Comparison of ENCODE assay signal across 1 cellular context in genomic region chr17:55348749-55349354, GRCh38.
A peak's percentile ranks its signal among the peaks of the same experiment; 100 is the strongest.
TF ChIP-seq lines count a peak whose summit lies in the region.

No MANE protein-coding gene starts in this region.

TF ChIP-seq in HepG2, 621 proteins besides CTCF, POLR2A, EP300 and RAD21 (continued from another document and continues in another):
- TF ChIP-seq NR2F6 (IDR thresholded peaks at IDR 0.05) (no peak), NR2F6 (CRISPR knock-in tag; IDR thresholded peaks at IDR 0.05) (peak; percentile 36; the same call in 1 of the 2 replicates), ZSCAN22 (CRISPR knock-in tag; IDR thresholded peaks at IDR 0.05) (no peak), NFE2L1 (CRISPR knock-in tag; IDR thresholded peaks at IDR 0.05; ENCODE audit: borderline replicate concordance) (no peak), PCBP2 (optimal IDR thresholded peaks at IDR 0.05; ENCODE audit: low read depth, low read length, poor library complexity, severe bottlenecking) (no peak), ZNF737 (CRISPR knock-in tag; IDR thresholded peaks at IDR 0.05; ENCODE audit: borderline replicate concordance) (no peak), ZNF766 (CRISPR knock-in tag; IDR thresholded peaks at IDR 0.05; ENCODE audit: borderline replicate concordance) (no peak), TRIM24 (CRISPR knock-in tag; IDR thresholded peaks at IDR 0.05) (no peak), ZNF674 (CRISPR knock-in tag; IDR thresholded peaks at IDR 0.05; ENCODE audit: low read depth) (no peak), SRF (IDR thresholded peaks at IDR 0.05; ENCODE audit: low read depth, low read length) (no peak), SAP130 (CRISPR knock-in tag; IDR thresholded peaks at IDR 0.05; ENCODE audit: low read depth) (no peak; the same call in 1 of the 2 replicates), ZSCAN31 (CRISPR knock-in tag; IDR thresholded peaks at IDR 0.05; ENCODE audit: low read depth) (no peak), NR0B2 (CRISPR knock-in tag; IDR thresholded peaks at IDR 0.05) (no peak), BHLHE40 (IDR thresholded peaks at IDR 0.05; ENCODE audit: low read length) (no peak), ZNF329 (CRISPR knock-in tag; IDR thresholded peaks at IDR 0.05; ENCODE audit: low read depth) (no peak), ZNF331 (CRISPR knock-in tag; IDR thresholded peaks at IDR 0.05) (peak; percentile 51; the same call in 1 of the 2 replicates), HNF4G (IDR thresholded peaks at IDR 0.05; ENCODE audit: borderline replicate concordance, low read depth, low read length) (no peak), HNF4G (CRISPR knock-in tag; IDR thresholded peaks at IDR 0.05; ENCODE audit: borderline replicate concordance, low read depth) (no peak), ZNF749 (CRISPR knock-in tag; IDR thresholded peaks at IDR 0.05; ENCODE audit: borderline replicate concordance) (no peak), SIX4 (CRISPR knock-in tag; IDR thresholded peaks at IDR 0.05) (no peak), ZNF563 (CRISPR knock-in tag; IDR thresholded peaks at IDR 0.05) (no peak), SMAD1 (CRISPR knock-in tag; IDR thresholded peaks at IDR 0.05; ENCODE audit: borderline replicate concordance, low read depth) (no peak), ZNF160 (CRISPR knock-in tag; IDR thresholded peaks at IDR 0.05) (no peak), ZNF816 (CRISPR knock-in tag; IDR thresholded peaks at IDR 0.05; ENCODE audit: borderline replicate concordance) (no peak), ZFYVE20 (CRISPR knock-in tag; IDR thresholded peaks at IDR 0.05; ENCODE audit: borderline replicate concordance, low read depth) (no peak), HNRNPL (IDR thresholded peaks at IDR 0.05; ENCODE audit: low read depth, low read length) (no peak), ZNF724P (CRISPR knock-in tag; IDR thresholded peaks at IDR 0.05; ENCODE audit: borderline replicate concordance) (no peak), ZNF180 (CRISPR knock-in tag; IDR thresholded peaks at IDR 0.05; ENCODE audit: borderline replicate concordance, low read depth) (no peak), CHD4 (IDR thresholded peaks at IDR 0.05; ENCODE audit: borderline replicate concordance, low read length) (no peak), DMAP1 (CRISPR knock-in tag; IDR thresholded peaks at IDR 0.05) (no peak), MTF2 (CRISPR knock-in tag; IDR thresholded peaks at IDR 0.05; ENCODE audit: borderline replicate concordance) (no peak), PAWR (CRISPR knock-in tag; IDR thresholded peaks at IDR 0.05; ENCODE audit: borderline replicate concordance) (no peak), KAT2B (IDR thresholded peaks at IDR 0.05; ENCODE audit: borderline replicate concordance, low read depth, low read length) (no peak), GPN1 (CRISPR knock-in tag; IDR thresholded peaks at IDR 0.05; ENCODE audit: borderline replicate concordance) (no peak), ZNF367 (CRISPR knock-in tag; IDR thresholded peaks at IDR 0.05; ENCODE audit: borderline replicate concordance) (no peak), YEATS4 (CRISPR knock-in tag; IDR thresholded peaks at IDR 0.05; ENCODE audit: borderline replicate concordance) (no peak), ZFP37 (CRISPR knock-in tag; IDR thresholded peaks at IDR 0.05; ENCODE audit: borderline replicate concordance) (no peak), NFIB (CRISPR knock-in tag; IDR thresholded peaks at IDR 0.05; ENCODE audit: borderline replicate concordance) (no peak), ZNF607 (CRISPR knock-in tag; IDR thresholded peaks at IDR 0.05; ENCODE audit: borderline replicate concordance) (no peak), RBM22 (optimal IDR thresholded peaks at IDR 0.05; ENCODE audit: low read length) (no peak), KMT2A (CRISPR knock-in tag; IDR thresholded peaks at IDR 0.05) (no peak), CHD2 (IDR thresholded peaks at IDR 0.05; ENCODE audit: low read depth, low read length) (no peak), TEAD2 (CRISPR knock-in tag; IDR thresholded peaks at IDR 0.05) (no peak), ARNT (IDR thresholded peaks at IDR 0.05) (no peak), CREBL2 (CRISPR knock-in tag; IDR thresholded peaks at IDR 0.05; ENCODE audit: borderline replicate concordance) (no peak), AKAP8 (CRISPR knock-in tag; IDR thresholded peaks at IDR 0.05) (no peak), U2AF1 (optimal IDR thresholded peaks at IDR 0.05; ENCODE audit: low read depth, low read length) (no peak)
- TF ChIP-seq, protein P1, sequence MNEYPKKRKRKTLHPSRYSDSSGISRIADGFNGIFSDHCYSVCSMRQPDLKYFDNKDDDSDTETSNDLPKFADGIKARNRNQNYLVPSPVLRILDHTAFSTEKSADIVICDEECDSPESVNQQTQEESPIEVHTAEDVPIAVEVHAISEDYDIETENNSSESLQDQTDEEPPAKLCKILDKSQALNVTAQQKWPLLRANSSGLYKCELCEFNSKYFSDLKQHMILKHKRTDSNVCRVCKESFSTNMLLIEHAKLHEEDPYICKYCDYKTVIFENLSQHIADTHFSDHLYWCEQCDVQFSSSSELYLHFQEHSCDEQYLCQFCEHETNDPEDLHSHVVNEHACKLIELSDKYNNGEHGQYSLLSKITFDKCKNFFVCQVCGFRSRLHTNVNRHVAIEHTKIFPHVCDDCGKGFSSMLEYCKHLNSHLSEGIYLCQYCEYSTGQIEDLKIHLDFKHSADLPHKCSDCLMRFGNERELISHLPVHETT (CRISPR knock-in tag; conservative IDR thresholded peaks at IDR 0.05) = no peak
- TF ChIP-seq, protein P2, sequence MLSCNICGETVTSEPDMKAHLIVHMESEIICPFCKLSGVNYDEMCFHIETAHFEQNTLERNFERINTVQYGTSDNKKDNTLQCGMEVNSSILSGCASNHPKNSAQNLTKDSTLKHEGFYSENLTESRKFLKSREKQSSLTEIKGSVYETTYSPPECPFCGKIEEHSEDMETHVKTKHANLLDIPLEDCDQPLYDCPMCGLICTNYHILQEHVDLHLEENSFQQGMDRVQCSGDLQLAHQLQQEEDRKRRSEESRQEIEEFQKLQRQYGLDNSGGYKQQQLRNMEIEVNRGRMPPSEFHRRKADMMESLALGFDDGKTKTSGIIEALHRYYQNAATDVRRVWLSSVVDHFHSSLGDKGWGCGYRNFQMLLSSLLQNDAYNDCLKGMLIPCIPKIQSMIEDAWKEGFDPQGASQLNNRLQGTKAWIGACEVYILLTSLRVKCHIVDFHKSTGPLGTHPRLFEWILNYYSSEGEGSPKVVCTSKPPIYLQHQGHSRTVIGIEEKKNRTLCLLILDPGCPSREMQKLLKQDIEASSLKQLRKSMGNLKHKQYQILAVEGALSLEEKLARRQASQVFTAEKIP (CRISPR knock-in tag; IDR thresholded peaks at IDR 0.05; ENCODE audit: borderline replicate concordance) = no peak
- TF ChIP-seq, protein P3, sequence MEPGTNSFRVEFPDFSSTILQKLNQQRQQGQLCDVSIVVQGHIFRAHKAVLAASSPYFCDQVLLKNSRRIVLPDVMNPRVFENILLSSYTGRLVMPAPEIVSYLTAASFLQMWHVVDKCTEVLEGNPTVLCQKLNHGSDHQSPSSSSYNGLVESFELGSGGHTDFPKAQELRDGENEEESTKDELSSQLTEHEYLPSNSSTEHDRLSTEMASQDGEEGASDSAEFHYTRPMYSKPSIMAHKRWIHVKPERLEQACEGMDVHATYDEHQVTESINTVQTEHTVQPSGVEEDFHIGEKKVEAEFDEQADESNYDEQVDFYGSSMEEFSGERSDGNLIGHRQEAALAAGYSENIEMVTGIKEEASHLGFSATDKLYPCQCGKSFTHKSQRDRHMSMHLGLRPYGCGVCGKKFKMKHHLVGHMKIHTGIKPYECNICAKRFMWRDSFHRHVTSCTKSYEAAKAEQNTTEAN (CRISPR knock-in tag; conservative IDR thresholded peaks at IDR 0.05) = no peak
- TF ChIP-seq, protein P4, sequence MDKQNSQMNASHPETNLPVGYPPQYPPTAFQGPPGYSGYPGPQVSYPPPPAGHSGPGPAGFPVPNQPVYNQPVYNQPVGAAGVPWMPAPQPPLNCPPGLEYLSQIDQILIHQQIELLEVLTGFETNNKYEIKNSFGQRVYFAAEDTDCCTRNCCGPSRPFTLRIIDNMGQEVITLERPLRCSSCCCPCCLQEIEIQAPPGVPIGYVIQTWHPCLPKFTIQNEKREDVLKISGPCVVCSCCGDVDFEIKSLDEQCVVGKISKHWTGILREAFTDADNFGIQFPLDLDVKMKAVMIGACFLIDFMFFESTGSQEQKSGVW (CRISPR knock-in tag; IDR thresholded peaks at IDR 0.05; ENCODE audit: borderline replicate concordance) = no peak
- TF ChIP-seq, protein P5, sequence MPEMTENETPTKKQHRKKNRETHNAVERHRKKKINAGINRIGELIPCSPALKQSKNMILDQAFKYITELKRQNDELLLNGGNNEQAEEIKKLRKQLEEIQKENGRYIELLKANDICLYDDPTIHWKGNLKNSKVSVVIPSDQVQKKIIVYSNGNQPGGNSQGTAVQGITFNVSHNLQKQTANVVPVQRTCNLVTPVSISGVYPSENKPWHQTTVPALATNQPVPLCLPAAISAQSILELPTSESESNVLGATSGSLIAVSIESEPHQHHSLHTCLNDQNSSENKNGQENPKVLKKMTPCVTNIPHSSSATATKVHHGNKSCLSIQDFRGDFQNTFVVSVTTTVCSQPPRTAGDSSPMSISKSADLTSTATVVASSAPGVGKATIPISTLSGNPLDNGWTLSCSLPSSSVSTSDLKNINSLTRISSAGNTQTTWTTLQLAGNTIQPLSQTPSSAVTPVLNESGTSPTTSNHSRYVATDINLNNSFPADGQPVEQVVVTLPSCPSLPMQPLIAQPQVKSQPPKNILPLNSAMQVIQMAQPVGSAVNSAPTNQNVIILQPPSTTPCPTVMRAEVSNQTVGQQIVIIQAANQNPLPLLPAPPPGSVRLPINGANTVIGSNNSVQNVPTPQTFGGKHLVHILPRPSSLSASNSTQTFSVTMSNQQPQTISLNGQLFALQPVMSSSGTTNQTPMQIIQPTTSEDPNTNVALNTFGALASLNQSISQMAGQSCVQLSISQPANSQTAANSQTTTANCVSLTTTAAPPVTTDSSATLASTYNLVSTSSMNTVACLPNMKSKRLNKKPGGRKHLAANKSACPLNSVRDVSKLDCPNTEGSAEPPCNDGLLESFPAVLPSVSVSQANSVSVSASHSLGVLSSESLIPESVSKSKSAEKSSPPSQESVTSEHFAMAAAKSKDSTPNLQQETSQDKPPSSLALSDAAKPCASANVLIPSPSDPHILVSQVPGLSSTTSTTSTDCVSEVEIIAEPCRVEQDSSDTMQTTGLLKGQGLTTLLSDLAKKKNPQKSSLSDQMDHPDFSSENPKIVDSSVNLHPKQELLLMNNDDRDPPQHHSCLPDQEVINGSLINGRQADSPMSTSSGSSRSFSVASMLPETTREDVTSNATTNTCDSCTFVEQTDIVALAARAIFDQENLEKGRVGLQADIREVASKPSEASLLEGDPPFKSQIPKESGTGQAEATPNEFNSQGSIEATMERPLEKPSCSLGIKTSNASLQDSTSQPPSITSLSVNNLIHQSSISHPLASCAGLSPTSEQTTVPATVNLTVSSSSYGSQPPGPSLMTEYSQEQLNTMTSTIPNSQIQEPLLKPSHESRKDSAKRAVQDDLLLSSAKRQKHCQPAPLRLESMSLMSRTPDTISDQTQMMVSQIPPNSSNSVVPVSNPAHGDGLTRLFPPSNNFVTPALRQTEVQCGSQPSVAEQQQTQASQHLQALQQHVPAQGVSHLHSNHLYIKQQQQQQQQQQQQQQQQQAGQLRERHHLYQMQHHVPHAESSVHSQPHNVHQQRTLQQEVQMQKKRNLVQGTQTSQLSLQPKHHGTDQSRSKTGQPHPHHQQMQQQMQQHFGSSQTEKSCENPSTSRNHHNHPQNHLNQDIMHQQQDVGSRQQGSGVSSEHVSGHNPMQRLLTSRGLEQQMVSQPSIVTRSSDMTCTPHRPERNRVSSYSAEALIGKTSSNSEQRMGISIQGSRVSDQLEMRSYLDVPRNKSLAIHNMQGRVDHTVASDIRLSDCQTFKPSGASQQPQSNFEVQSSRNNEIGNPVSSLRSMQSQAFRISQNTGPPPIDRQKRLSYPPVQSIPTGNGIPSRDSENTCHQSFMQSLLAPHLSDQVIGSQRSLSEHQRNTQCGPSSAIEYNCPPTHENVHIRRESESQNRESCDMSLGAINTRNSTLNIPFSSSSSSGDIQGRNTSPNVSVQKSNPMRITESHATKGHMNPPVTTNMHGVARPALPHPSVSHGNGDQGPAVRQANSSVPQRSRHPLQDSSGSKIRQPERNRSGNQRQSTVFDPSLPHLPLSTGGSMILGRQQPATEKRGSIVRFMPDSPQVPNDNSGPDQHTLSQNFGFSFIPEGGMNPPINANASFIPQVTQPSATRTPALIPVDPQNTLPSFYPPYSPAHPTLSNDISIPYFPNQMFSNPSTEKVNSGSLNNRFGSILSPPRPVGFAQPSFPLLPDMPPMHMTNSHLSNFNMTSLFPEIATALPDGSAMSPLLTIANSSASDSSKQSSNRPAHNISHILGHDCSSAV (CRISPR knock-in tag; IDR thresholded peaks at IDR 0.05; ENCODE audit: borderline replicate concordance) = no peak
- TF ChIP-seq, protein P6, sequence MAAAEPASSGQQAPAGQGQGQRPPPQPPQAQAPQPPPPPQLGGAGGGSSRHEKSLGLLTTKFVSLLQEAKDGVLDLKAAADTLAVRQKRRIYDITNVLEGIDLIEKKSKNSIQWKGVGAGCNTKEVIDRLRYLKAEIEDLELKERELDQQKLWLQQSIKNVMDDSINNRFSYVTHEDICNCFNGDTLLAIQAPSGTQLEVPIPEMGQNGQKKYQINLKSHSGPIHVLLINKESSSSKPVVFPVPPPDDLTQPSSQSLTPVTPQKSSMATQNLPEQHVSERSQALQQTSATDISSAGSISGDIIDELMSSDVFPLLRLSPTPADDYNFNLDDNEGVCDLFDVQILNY (CRISPR knock-in tag; conservative IDR thresholded peaks at IDR 0.05) = no peak
